Comparison of ENCODE assay signal across 23 cellular contexts in genomic region chr7:138313829-138314178, GRCh38.
DNase-seq lines count a peak whose midpoint lies in the region; ATAC-seq, FAIRE-seq and TF ChIP-seq lines count a peak whose summit lies in the region.
"Had no signal": no experiment of that assay in that cellular context is flagged by ENCODE, and none has a peak within 500 bp of the region (broad histone marks: within the 10 kb centered on the region; RNA-seq: fewer than 3 reads in every experiment).

No MANE protein-coding gene starts in this region.

- H2AK5ac ChIP-seq in trophoblast cell (ENCODE audit: low read length): no peak overlapping the region

- peaks cover 10% of the 10 kb centered on the region; the same call in 1 of the 2 replicates for H3K9me3 ChIP-seq in HepG2 (ENCODE audit: low read length)
- no peaks in the 10 kb centered on the region for H3K9me3 ChIP-seq in right lobe of liver
- no peaks in the 10 kb centered on the region for H3K9me3 ChIP-seq in trophoblast cell (ENCODE audit: insufficient read depth, low read depth, low read length)

- peaks cover 3% of the 10 kb centered on the region for H3K79me2 ChIP-seq in HepG2 (ENCODE audit: insufficient read depth, low read length)
- peaks cover 2% of the 10 kb centered on the region for H3K79me2 ChIP-seq in trophoblast cell (ENCODE audit: control insufficient read depth, insufficient read depth, low read length, poor library complexity)

- no peak overlapping the region for H3K4me3 ChIP-seq in HepG2 (replicated peaks in 1 of 3; ENCODE audit: insufficient read depth in 1 of 3, low read depth in 2 of 3, low read length in 3 of 3)
- H3K4me3 ChIP-seq in right lobe of liver: no peak overlapping the region
- no peak overlapping the region for H3K4me3 ChIP-seq in trophoblast cell (ENCODE audit: low read depth, low read length)
- H3K4me3 ChIP-seq: GM23248 had no signal

- H4K20me1 ChIP-seq in HepG2 (ENCODE audit: insufficient read depth, low read length): no peaks in the 10 kb centered on the region

- no peak overlapping the region for H3K4ac ChIP-seq in trophoblast cell (ENCODE audit: low read depth, low read length)

- no peak overlapping the region for H3K4me2 ChIP-seq in HepG2 (ENCODE audit: low read depth, low read length)
- no peak overlapping the region for H3K4me2 ChIP-seq in trophoblast cell (ENCODE audit: low read length)
- H3K4me2 ChIP-seq: KMS-11 had no signal

- POLR2A ChIA-PET in HepG2 (lab: Yijun Ruan, JAX): interaction anchor here (0.7 to 4.3 kb wide), 7 partner anchors 40 to 820 kb away, joined by 3 to 18 read pairs (median 4); no protein-coding TSS in a partner anchor

- no peak overlapping the region for H4K12ac ChIP-seq in trophoblast cell (ENCODE audit: low read depth, low read length)

- H2BK120ac ChIP-seq in trophoblast cell (ENCODE audit: insufficient read depth, low read length, poor library complexity): peak overlapping the region; percentile 15

- peak overlapping the region; percentile 54 for H2BK5ac ChIP-seq in trophoblast cell (ENCODE audit: low read depth, low read length, poor library complexity)

- ATAC-seq in HepG2: no peak
- no peak for ATAC-seq in right lobe of liver
- ATAC-seq in left colon: peak; percentile 47

- H4K8ac ChIP-seq in trophoblast cell (ENCODE audit: low read depth, low read length): peak overlapping the region; percentile 58

- 90% methylated on average over 2 of the region's 2 CpGs for WGBS in HepG2 (ENCODE audit: low lambda C conversion rate)
- WGBS in right lobe of liver (ENCODE audit: insufficient coverage, low coverage, low lambda C conversion rate, missing lambda C conversion rate): 88% methylated on average over 1 of the region's 2 CpGs
- no CpG with 5 or more reads among the region's 2 CpGs for WGBS in trophoblast cell (ENCODE audit: extremely low coverage, insufficient coverage, insufficient read length)

- H3K4me1 ChIP-seq in HepG2 (ENCODE audit: insufficient read depth, low read length) (peaks cover 60% of the 10 kb centered on the region), right lobe of liver (peaks cover 0 to 18% (median 2%) of the 10 kb centered on the region in 4 donors), trophoblast cell (ENCODE audit: control insufficient read depth in 1 of 2, insufficient read depth in 2 of 2, low read length in 2 of 2) (peaks cover 0 to 10% of the 10 kb centered on the region in 2 experiments)

- no peak for TF ChIP-seq CTCF in HepG2 (CRISPR knock-in tag; IDR thresholded peaks at IDR 0.05)
- TF ChIP-seq CTCF in right lobe of liver (IDR thresholded peaks at IDR 0.05): no peak

- H4K91ac ChIP-seq in trophoblast cell (ENCODE audit: low read depth, low read length): peak overlapping the region; percentile 43

- H3K27ac ChIP-seq in HepG2 (ENCODE audit: extremely low read length, insufficient read depth, low read length) (peak overlapping the region; percentile 93), right lobe of liver (peak overlapping the region in 1 of 3 donors; percentile 1), trophoblast cell (ENCODE audit: low read depth, low read length) (peak overlapping the region; percentile 82)
- H3K27ac ChIP-seq: 22Rv1, GM23248, KMS-11 had no signal

- peak overlapping the region; percentile 36 for H2BK12ac ChIP-seq in trophoblast cell (ENCODE audit: low read length)

- TF ChIP-seq EP300 in HepG2 (IDR thresholded peaks at IDR 0.05; ENCODE audit: low read depth in 2 of 2, low read length in 2 of 2) (no peak), HepG2 (CRISPR knock-in tag; IDR thresholded peaks at IDR 0.05; ENCODE audit: borderline replicate concordance) (no peak)

- H3K23ac ChIP-seq in trophoblast cell (ENCODE audit: low read length): no peak overlapping the region

- no peak overlapping the region for H3K14ac ChIP-seq in trophoblast cell (ENCODE audit: low read length)

- no peak for FAIRE-seq in HepG2 (lab: Jason Lieb, UNC)
- FAIRE-seq: HTR-8/SVneo had no signal

- intact Hi-C loops in HepG2 (cut with micrococcal nuclease; ENCODE audit: unreplicated experiment) (loop anchor here (10.0 kb wide), 1 partner anchor 149 kb away; no protein-coding TSS in a partner anchor), right lobe of liver (cut with DNase I) (no loop called here), left colon (cut with DNase I, micrococcal nuclease) (no loop called here)

- in situ Hi-C loops in HepG2 (cut with HindIII; ENCODE audit: extremely low pct_ligation_motif_present, low pct_unique_long_range_greater_than_20kb): no loop called here

- H3K27me3 ChIP-seq in HepG2 (ENCODE audit: control insufficient read depth in 1 of 2, insufficient read depth in 2 of 2, low read length in 2 of 2): no peaks in the 10 kb centered on the region
- H3K27me3 ChIP-seq in right lobe of liver: no peaks in the 10 kb centered on the region
- no peaks in the 10 kb centered on the region for H3K27me3 ChIP-seq in trophoblast cell (ENCODE audit: insufficient read depth, low read length)

- H3K18ac ChIP-seq in trophoblast cell (ENCODE audit: low read length): no peak overlapping the region

- DNase-seq in HepG2 (ENCODE audit: low spot score): no peak
- DNase-seq in right lobe of liver: no peak
- DNase-seq in left colon: no peak
- DNase-seq in trophoblast cell: peak in 1 of 2 donors; percentile 11
- DNase-seq in hepatic stellate cell (ENCODE audit: low spot score): no peak
- no peak for DNase-seq in NCI-H446 (lab: John Stamatoyannopoulos, UW)
- DNase-seq in GF-D8 (lab: John Stamatoyannopoulos, UW): no peak
- DNase-seq in HCEC 1CT: no peak
- DNase-seq: DMS153, GM23248, H7, NCI-H1092, NCI-H1436, NCI-H187 treated with DMSO at 0.1 percent for 48 hours, NCI-H2171 treated with DMSO at 0.1 percent for 48 hours, NCI-H345, NCI-H524, NCI-H748 treated with DMSO at 0.1 percent for 48 hours, Right ventricle myocardium superior, RPMI8226 had no signal

- peaks cover 22% of the 10 kb centered on the region for H3K79me1 ChIP-seq in trophoblast cell (ENCODE audit: low read length)

- no peaks in the 10 kb centered on the region for H3K36me3 ChIP-seq in HepG2 (replicated peaks in 1 of 2; ENCODE audit: control insufficient read depth in 1 of 2, insufficient read depth in 2 of 2, low read length in 2 of 2)
- H3K36me3 ChIP-seq in right lobe of liver: no peaks in the 10 kb centered on the region
- H3K36me3 ChIP-seq in trophoblast cell (ENCODE audit: control insufficient read depth in 1 of 2, insufficient read depth in 2 of 2, low read length in 2 of 2): no peaks in the 10 kb centered on the region

- H2AFZ ChIP-seq in HepG2 (ENCODE audit: low read length): no peak overlapping the region
- H2AFZ ChIP-seq in trophoblast cell (ENCODE audit: insufficient read depth, low read length, poor library complexity): no peak overlapping the region
- H2AFZ ChIP-seq: GM23248 had no signal

- CTCF ChIA-PET in HepG2 (lab: Yijun Ruan, JAX; ENCODE audit: low intra/inter-chr PET ratio, low total read pairs): no interaction called here

- no peak for TF ChIP-seq POLR2A in HepG2 (IDR thresholded peaks at IDR 0.05; ENCODE audit: insufficient read depth in 1 of 2, low read depth in 2 of 2, low read length in 2 of 2)
- TF ChIP-seq POLR2A in right lobe of liver (IDR thresholded peaks at IDR 0.05): no peak

- no TSS peak for BruUV-seq in HepG2 (replicated peaks; lab: Mats Ljungman, UMichigan)

- H3K9ac ChIP-seq in HepG2 (ENCODE audit: insufficient read depth, low read depth, low read length): peak overlapping the region; percentile 9; the same call in 1 of the 2 replicates
- H3K9ac ChIP-seq in trophoblast cell (ENCODE audit: low read length): no peak overlapping the region
- H3K9ac ChIP-seq: GM23248, KMS-11 had no signal

- TF ChIP-seq RAD21 in HepG2 (CRISPR knock-in tag; IDR thresholded peaks at IDR 0.05): no peak

TF ChIP-seq in HepG2, 621 proteins besides CTCF, POLR2A, EP300 and RAD21:
- TF ChIP-seq ATF5 (CRISPR knock-in tag; IDR thresholded peaks at IDR 0.05; ENCODE audit: low read depth) (no peak), RXRB (CRISPR knock-in tag; IDR thresholded peaks at IDR 0.05; ENCODE audit: borderline replicate concordance) (no peak), MEIS2 (CRISPR knock-in tag; IDR thresholded peaks at IDR 0.05) (no peak), ZMYM3 (CRISPR knock-in tag; IDR thresholded peaks at IDR 0.05) (0 out of 2 replicates have a peak, but pooled peaks have one; percentile 22), TEAD3 (CRISPR knock-in tag; optimal IDR thresholded peaks at IDR 0.05; ENCODE audit: borderline replicate concordance) (peak; percentile 21), POGZ (CRISPR knock-in tag; IDR thresholded peaks at IDR 0.05) (0 out of 2 replicates have a peak, but pooled peaks have one; percentile 15), ZNF770 (CRISPR knock-in tag; IDR thresholded peaks at IDR 0.05) (peak; percentile 90)
